In the genomic region with DNA sequence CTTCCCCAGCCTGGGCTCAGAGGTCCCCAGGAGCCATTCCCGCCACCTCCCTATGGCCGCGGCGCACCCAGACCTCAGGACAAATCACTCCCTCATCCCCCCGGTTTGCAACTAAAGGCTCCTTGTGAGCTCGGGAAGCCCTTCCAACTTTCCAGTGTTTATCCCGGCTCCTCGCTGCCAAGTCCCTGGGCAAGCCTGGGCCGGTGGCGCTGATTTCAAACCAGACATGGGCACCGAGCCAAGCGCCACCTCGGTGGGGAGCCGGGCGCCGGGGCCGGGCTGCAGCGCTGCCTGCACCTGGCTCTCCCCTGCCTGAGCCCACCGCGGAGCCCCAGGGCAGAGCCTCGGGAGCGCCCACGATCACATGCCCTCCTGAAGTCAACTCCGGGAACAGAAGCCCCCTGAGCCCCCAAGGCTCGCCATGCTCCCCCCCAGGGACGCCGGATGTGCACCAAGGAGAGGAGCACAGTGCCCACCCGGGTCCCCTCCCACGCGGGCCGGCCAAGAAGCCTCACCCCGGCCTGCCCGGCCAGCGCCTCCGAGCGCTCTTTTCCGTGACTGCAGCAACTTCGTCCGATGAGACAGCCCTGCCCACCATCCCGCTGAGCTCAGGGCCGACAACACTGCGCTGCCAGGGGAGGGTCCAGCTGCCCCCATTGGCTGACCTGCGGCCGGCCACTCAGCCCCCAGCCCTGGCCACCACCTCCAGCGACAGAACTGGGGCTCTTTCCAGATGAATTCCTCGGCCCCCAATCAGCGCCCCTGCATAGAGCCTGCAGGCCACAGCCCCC, we compare ENCODE assay signal across 8 cellular contexts.
DNase-seq lines count a peak whose midpoint lies in the region; ATAC-seq lines count a peak whose summit lies in the region.

No MANE protein-coding gene starts in this region.

- DNase-seq in AG08395 (ENCODE audit: low spot score) (peak; percentile 49), NCI-H2029 treated with DMSO at 0.1 percent for 48 hours (lab: John Stamatoyannopoulos, UW) (peak; percentile 62), T47D (ENCODE audit: low read depth in 1 of 2, low spot score in 1 of 2) (peak; percentile 81 to 82), kidney tubule cell (ENCODE audit: low spot score) (peak; percentile 55), activated T-cell treated with anti-CD3 and anti-CD28 coated beads for 4 hours (no peak), NCI-H226 (no peak)

- H3K27me3 ChIP-seq in subcutaneous abdominal adipose tissue (ENCODE audit: control insufficient read depth in 5 of 5, insufficient read depth in 4 of 5, low read length in 5 of 5), result no peaks in the 10 kb centered on the region

- peaks cover 0 to 13% (median 5%) of the 10 kb centered on the region in 5 donors for H3K36me3 ChIP-seq in subcutaneous abdominal adipose tissue (ENCODE audit: control insufficient read depth in 5 of 5, insufficient read depth in 5 of 5, low read length in 5 of 5)

- H3K9me3 ChIP-seq in subcutaneous abdominal adipose tissue (ENCODE audit: control insufficient read depth in 5 of 5, low read length in 5 of 5), result no peaks in the 10 kb centered on the region

- H3K27ac ChIP-seq in subcutaneous abdominal adipose tissue (ENCODE audit: low read depth, low read length), result peak overlapping the region; percentile 98

- peaks cover 19 to 80% (median 67%) of the 10 kb centered on the region in 5 donors for H3K4me1 ChIP-seq in subcutaneous abdominal adipose tissue (ENCODE audit: control insufficient read depth in 5 of 5, insufficient read depth in 5 of 5, low read length in 5 of 5)

- in situ Hi-C loops in T47D (cut with HindIII; ENCODE audit: low pct_unique_long_range_greater_than_20kb, low sequenced_read_pairs), result no loop called here

- ATAC-seq in HG02973 (IDR thresholded peaks at IDR 0.05; ENCODE audit: unreplicated experiment), result no peak

- peak overlapping the region; percentile 53 to 66 (median 60) for H3K4me3 ChIP-seq in subcutaneous abdominal adipose tissue (ENCODE audit: low read depth in 1 of 5, low read length in 5 of 5)

- peak overlapping the region; percentile 38 to 80 (median 78) for H3K9ac ChIP-seq in subcutaneous abdominal adipose tissue (ENCODE audit: low read length in 5 of 5)

Comparison
In these comparisons a context has a peak if more than half of its experiments do, and no peak if none do; other contexts are left out.
1. DNase-seq: peak in AG08395 (single experiment), NCI-H2029 treated with DMSO at 0.1 percent for 48 hours (single experiment), T47D (2 of 2) and kidney tubule cell (single experiment); none in activated T-cell treated with anti-CD3 and anti-CD28 coated beads for 4 hours (single experiment) and NCI-H226 (single experiment).